Comparison of ENCODE assay signal across 1 cellular context in the genomic region with DNA sequence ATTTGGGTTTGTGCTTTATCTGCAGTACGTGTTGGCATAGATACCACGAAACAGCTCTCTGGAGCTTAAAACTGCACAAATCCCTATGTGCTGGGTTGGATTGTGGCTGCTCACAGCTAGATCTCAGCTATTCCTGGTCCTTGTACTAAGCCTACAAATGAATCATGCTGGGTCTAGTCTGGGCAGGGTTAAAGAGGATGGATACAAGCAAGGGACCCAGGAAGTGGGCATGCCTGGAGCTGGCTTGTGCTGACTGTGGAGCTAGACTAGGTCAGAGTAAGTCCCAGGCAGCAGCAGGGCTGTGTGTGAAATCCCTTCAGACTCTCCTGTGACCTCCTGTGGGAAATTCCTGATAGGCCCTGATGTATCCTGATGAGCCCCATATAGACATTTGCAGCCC.
TF ChIP-seq lines count a peak whose summit lies in the region.

No MANE protein-coding gene starts in this region.

TF ChIP-seq in HepG2, 621 proteins besides CTCF, POLR2A, EP300 and RAD21 (continued from another document):
- TF ChIP-seq ATF7 (IDR thresholded peaks at IDR 0.05): no peak
- no peak for TF ChIP-seq ATF7 (CRISPR knock-in tag; IDR thresholded peaks at IDR 0.05)
- no peak for TF ChIP-seq KLF6 (CRISPR knock-in tag; IDR thresholded peaks at IDR 0.05)
- no peak for TF ChIP-seq DPF2 (CRISPR knock-in tag; IDR thresholded peaks at IDR 0.05; ENCODE audit: borderline replicate concordance, low read depth)
- no peak for TF ChIP-seq SMC3 (IDR thresholded peaks at IDR 0.05; ENCODE audit: low read length)
- no peak for TF ChIP-seq TCF7 (IDR thresholded peaks at IDR 0.05; ENCODE audit: low read depth)
- TF ChIP-seq, protein P1, sequence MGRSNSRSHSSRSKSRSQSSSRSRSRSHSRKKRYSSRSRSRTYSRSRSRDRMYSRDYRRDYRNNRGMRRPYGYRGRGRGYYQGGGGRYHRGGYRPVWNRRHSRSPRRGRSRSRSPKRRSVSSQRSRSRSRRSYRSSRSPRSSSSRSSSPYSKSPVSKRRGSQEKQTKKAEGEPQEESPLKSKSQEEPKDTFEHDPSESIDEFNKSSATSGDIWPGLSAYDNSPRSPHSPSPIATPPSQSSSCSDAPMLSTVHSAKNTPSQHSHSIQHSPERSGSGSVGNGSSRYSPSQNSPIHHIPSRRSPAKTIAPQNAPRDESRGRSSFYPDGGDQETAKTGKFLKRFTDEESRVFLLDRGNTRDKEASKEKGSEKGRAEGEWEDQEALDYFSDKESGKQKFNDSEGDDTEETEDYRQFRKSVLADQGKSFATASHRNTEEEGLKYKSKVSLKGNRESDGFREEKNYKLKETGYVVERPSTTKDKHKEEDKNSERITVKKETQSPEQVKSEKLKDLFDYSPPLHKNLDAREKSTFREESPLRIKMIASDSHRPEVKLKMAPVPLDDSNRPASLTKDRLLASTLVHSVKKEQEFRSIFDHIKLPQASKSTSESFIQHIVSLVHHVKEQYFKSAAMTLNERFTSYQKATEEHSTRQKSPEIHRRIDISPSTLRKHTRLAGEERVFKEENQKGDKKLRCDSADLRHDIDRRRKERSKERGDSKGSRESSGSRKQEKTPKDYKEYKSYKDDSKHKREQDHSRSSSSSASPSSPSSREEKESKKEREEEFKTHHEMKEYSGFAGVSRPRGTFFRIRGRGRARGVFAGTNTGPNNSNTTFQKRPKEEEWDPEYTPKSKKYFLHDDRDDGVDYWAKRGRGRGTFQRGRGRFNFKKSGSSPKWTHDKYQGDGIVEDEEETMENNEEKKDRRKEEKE (IDR thresholded peaks at IDR 0.05): no peak
- TF ChIP-seq ZFY (CRISPR knock-in tag; IDR thresholded peaks at IDR 0.05): no peak
- TF ChIP-seq FOXP1 (IDR thresholded peaks at IDR 0.05): no peak
- TF ChIP-seq FOXP1 (CRISPR knock-in tag; IDR thresholded peaks at IDR 0.05): no peak
- no peak for TF ChIP-seq HDAC6 (IDR thresholded peaks at IDR 0.05; ENCODE audit: low read depth, low read length)
- TF ChIP-seq, protein P2, sequence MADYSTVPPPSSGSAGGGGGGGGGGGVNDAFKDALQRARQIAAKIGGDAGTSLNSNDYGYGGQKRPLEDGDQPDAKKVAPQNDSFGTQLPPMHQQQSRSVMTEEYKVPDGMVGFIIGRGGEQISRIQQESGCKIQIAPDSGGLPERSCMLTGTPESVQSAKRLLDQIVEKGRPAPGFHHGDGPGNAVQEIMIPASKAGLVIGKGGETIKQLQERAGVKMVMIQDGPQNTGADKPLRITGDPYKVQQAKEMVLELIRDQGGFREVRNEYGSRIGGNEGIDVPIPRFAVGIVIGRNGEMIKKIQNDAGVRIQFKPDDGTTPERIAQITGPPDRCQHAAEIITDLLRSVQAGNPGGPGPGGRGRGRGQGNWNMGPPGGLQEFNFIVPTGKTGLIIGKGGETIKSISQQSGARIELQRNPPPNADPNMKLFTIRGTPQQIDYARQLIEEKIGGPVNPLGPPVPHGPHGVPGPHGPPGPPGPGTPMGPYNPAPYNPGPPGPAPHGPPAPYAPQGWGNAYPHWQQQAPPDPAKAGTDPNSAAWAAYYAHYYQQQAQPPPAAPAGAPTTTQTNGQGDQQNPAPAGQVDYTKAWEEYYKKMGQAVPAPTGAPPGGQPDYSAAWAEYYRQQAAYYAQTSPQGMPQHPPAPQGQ (CRISPR knock-in tag; IDR thresholded peaks at IDR 0.05; ENCODE audit: borderline replicate concordance): no peak
- no peak for TF ChIP-seq ADNP (CRISPR knock-in tag; IDR thresholded peaks at IDR 0.05)
